12 cellular contexts compared by ENCODE assay signal in genomic region chr11:443542-444199, GRCh38. TPM values are rescaled to one million over a fixed set of nuclear protein-coding genes. Genes with fewer than 3 reads are reported as not detected.
DNase-seq lines count a peak whose midpoint lies in the region; ATAC-seq and TF ChIP-seq lines count a peak whose summit lies in the region.
"Had no signal": no experiment of that assay in that cellular context is flagged by ENCODE, and none has a peak within 500 bp of the region (broad histone marks: within the 10 kb centered on the region; RNA-seq: fewer than 3 reads in every experiment).

No MANE protein-coding gene starts in this region.

- no peak overlapping the region for H2BK12ac ChIP-seq in neuronal stem cell (ENCODE audit: low read length)

- no peak overlapping the region for H3K27ac ChIP-seq in neuronal stem cell (replicated peaks; ENCODE audit: low read length)
- H3K27ac ChIP-seq: cardiac muscle cell, foreskin keratinocyte had no signal

- peaks cover 3% of the 10 kb centered on the region for H3K79me1 ChIP-seq in neuronal stem cell (ENCODE audit: low read depth, low read length)

- no peak overlapping the region for H3K9ac ChIP-seq in neuronal stem cell (ENCODE audit: low read depth, low read length, poor library complexity)

- H2AK5ac ChIP-seq in neuronal stem cell (ENCODE audit: low read depth, low read length): no peak overlapping the region

- H3K4ac ChIP-seq in neuronal stem cell (ENCODE audit: low read length): no peak overlapping the region

- no peak overlapping the region for H4K91ac ChIP-seq in neuronal stem cell (ENCODE audit: low read depth, low read length, poor library complexity)

- DNase-seq in EH (ENCODE audit: low read depth): peak; percentile 11
- peak; percentile 70 to 76 for DNase-seq in NCI-H187 (lab: John Stamatoyannopoulos, UW)
- peak; percentile 30 to 35 for DNase-seq in cardiac fibroblast (ENCODE audit: low read depth in 2 of 2)
- DNase-seq in neuronal stem cell (ENCODE audit: low spot score): no peak
- no peak for DNase-seq in nucleus accumbens (lab: John Stamatoyannopoulos, UW)
- DNase-seq in NOMO-1 treated with DMSO at 0.1 percent for 48 hours (lab: John Stamatoyannopoulos, UW; ENCODE audit: unreplicated experiment): no peak
- DNase-seq: foreskin keratinocyte; stimulated activated CD4-positive, alpha-beta T cell treated with anti-CD3 and anti-CD28 coated beads, Interleukin-12 subunit alpha, Interleukin-12 subunit beta, amount 100 ng/mL, for 4 hours; stimulated activated naive CD4-positive, alpha-beta T cell treated with Interleukin-2 at 50 U/mL for 16 hours; T1000 had no signal

- H3K4me1 ChIP-seq in neuronal stem cell (ENCODE audit: control insufficient read depth in 2 of 2, insufficient read depth in 1 of 2, low read depth in 1 of 2, low read length in 2 of 2): peaks cover 6 to 13% of the 10 kb centered on the region in 2 donors

- H3K36me3 ChIP-seq in neuronal stem cell (replicated peaks in 1 of 2; ENCODE audit: control insufficient read depth in 2 of 2, insufficient read depth in 2 of 2, low read length in 2 of 2): no peaks in the 10 kb centered on the region
- H3K36me3 ChIP-seq: cardiac muscle cell had no signal

- TF ChIP-seq CTCF in cardiac fibroblast (IDR thresholded peaks at IDR 0.05; ENCODE audit: low read depth, low read length): no peak

- H3K9me3 ChIP-seq in neuronal stem cell (replicated peaks in 1 of 2; ENCODE audit: control insufficient read depth in 2 of 2, insufficient read depth in 1 of 2, low read depth in 1 of 2, low read length in 2 of 2): no peaks in the 10 kb centered on the region

- H2BK15ac ChIP-seq in neuronal stem cell (ENCODE audit: low read length): no peak overlapping the region

- H3K4me3 ChIP-seq in cardiac fibroblast (replicated peaks in 1 of 2; ENCODE audit: low read depth in 2 of 2, low read length in 2 of 2) (no peak overlapping the region), neuronal stem cell (ENCODE audit: low read length in 2 of 2) (no peak overlapping the region)
- H3K4me3 ChIP-seq: cardiac muscle cell had no signal

- peaks cover 0 to 35% (median 0%) of the 10 kb centered on the region in 3 experiments for H3K27me3 ChIP-seq in neuronal stem cell (ENCODE audit: control insufficient read depth in 3 of 3, insufficient read depth in 3 of 3, low read depth in 1 of 3, low read length in 3 of 3)
- H3K27me3 ChIP-seq: cardiac muscle cell, foreskin keratinocyte had no signal

- H3K23ac ChIP-seq in neuronal stem cell (ENCODE audit: low read depth, low read length, poor library complexity): peak overlapping the region; percentile 0

- H3K18ac ChIP-seq in neuronal stem cell (ENCODE audit: low read length): no peak overlapping the region

- no peak overlapping the region for H3K14ac ChIP-seq in neuronal stem cell (ENCODE audit: low read length)

- H4K8ac ChIP-seq in neuronal stem cell (ENCODE audit: low read depth, low read length): no peak overlapping the region

- H2BK120ac ChIP-seq in neuronal stem cell (ENCODE audit: low read depth, low read length): peak overlapping the region; percentile 2

- H3K4me2 ChIP-seq in neuronal stem cell (ENCODE audit: insufficient read depth, low read length, poor library complexity, severe bottlenecking): no peak overlapping the region

- H2BK5ac ChIP-seq in neuronal stem cell (ENCODE audit: low read length): no peak overlapping the region

- no peak overlapping the region for H2AFZ ChIP-seq in neuronal stem cell (ENCODE audit: low read length)

- no peak for ATAC-seq in GM19395 (IDR thresholded peaks at IDR 0.05; ENCODE audit: unreplicated experiment)
- ATAC-seq: foreskin keratinocyte had no signal

- WGBS in neuronal stem cell (ENCODE audit: extremely low coverage in 2 of 2, insufficient read length in 2 of 2, insufficient replicate concordance in 1 of 2), 2 donors: no CpG with 5 or more reads among the region's 16 CpGs

RNA-seq across cellular contexts. Expression of gene ANO9, which starts 1.9 kb away (rescaled TPM):
- 2.8 TPM for polyA plus RNA-seq in neuronal stem cell (2013, experiment 1 of 2)
- 1.9 TPM for polyA plus RNA-seq in neuronal stem cell (2013, experiment 2 of 2)

RNA-seq across cellular contexts. Expression of gene PTDSS2, which starts 6.4 kb away (rescaled TPM):
- 27.4 TPM for polyA plus RNA-seq in neuronal stem cell (2013, experiment 1 of 2)
- polyA plus RNA-seq in neuronal stem cell (2013, experiment 2 of 2): 26.0 TPM

RNA-seq across cellular contexts. Expression of gene SIGIRR, which starts 28.9 kb away (rescaled TPM):
- polyA plus RNA-seq in neuronal stem cell (2013, experiment 1 of 2): 15.1 TPM
- polyA plus RNA-seq in neuronal stem cell (2013, experiment 2 of 2): 13.4 TPM

RNA-seq across cellular contexts. Expression of gene PKP3, which starts 49.7 kb away (rescaled TPM):
- polyA plus RNA-seq in neuronal stem cell (2013, experiment 1 of 2): 0.40 TPM
- polyA plus RNA-seq in neuronal stem cell (2013, experiment 2 of 2): 0.40 TPM

Comparison
In these comparisons a context has a peak if more than half of its experiments do, and no peak if none do; other contexts are left out.
1. DNase-seq: peak in EH (single experiment), NCI-H187 (2 of 2) and cardiac fibroblast (2 of 2); none in neuronal stem cell (single experiment), nucleus accumbens (0 of 56) and NOMO-1 treated with DMSO at 0.1 percent for 48 hours (single experiment).